In the genomic region with DNA sequence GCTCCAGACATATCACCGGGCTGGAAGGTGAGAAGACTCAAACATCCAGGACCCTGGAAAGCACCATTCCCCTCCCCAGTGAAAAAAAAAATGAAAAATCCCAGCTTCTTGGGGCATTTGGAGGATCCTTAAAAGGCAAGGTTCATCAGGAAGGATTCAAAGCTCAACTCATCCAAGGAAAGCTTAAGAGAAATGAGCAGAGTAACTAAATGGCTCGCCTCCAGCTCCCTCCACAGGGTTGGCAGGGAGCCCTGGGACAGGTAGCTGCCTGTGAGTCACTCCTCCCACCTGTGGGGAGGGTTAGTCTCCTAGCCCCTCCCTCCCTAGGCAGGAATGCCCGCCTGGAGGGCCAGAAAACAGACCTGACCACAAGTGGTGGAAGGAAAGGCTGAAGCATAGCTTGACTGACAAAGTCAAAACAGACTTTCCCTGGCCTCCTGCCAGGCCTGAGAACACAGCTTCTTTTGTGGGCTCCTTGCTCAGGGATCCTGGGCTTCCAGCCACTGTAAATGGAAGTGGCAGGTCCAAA, we compare ENCODE assay signal across 8 cellular contexts. TPM values are rescaled to one million over a fixed set of nuclear protein-coding genes. Genes with fewer than 3 reads are reported as not detected.
A peak's percentile ranks its signal among the peaks of the same experiment; 100 is the strongest.
DNase-seq lines count a peak whose midpoint lies in the region; ATAC-seq lines count a peak whose summit lies in the region.

No MANE protein-coding gene starts in this region.

- H3K27me3 ChIP-seq in iPS-18a (ENCODE audit: control insufficient read depth, insufficient read depth, low read length) = no peaks in the 10 kb centered on the region

- H3K36me3 ChIP-seq in iPS-18a (ENCODE audit: control insufficient read depth, low read depth, low read length) = no peaks in the 10 kb centered on the region

- H3K9me3 Mint-ChIP-seq in activated naive CD4-positive, alpha-beta T cell treated with anti-CD3 and anti-CD28 coated beads, Interleukin-2, amount 50 U/mL, for 72 hours = no peaks in the 10 kb centered on the region

- peak overlapping the region; percentile 63 to 65 for H3K27ac Mint-ChIP-seq in activated naive CD4-positive, alpha-beta T cell treated with anti-CD3 and anti-CD28 coated beads, Interleukin-2, amount 50 U/mL, for 72 hours

- H3K36me3 Mint-ChIP-seq in activated naive CD4-positive, alpha-beta T cell treated with anti-CD3 and anti-CD28 coated beads, Interleukin-2, amount 50 U/mL, for 72 hours = no peaks in the 10 kb centered on the region

- H3K9me3 ChIP-seq in iPS-18a (ENCODE audit: control insufficient read depth, low read depth, low read length) = no peaks in the 10 kb centered on the region

- ATAC-seq in activated naive CD4-positive, alpha-beta T cell treated with anti-CD3 and anti-CD28 coated beads, Interleukin-2, amount 50 U/mL, for 72 hours = peak; percentile 71 to 75

- peaks cover 16% of the 10 kb centered on the region for H3K4me1 ChIP-seq in iPS-18a (ENCODE audit: control insufficient read depth, low read depth, low read length)

- peak overlapping the region; percentile 0 for H3K4me3 ChIP-seq in iPS-18a (ENCODE audit: low read length)

- H3K27ac ChIP-seq in iPS-18a (ENCODE audit: low read length) = no peak overlapping the region

- no peak overlapping the region for H3K9ac ChIP-seq in iPS-18a (ENCODE audit: low read length)

- peak; percentile 18 for DNase-seq in NK-92 treated with Interleukin-12 subunit alpha and Interleukin-12 subunit beta, amount 100 ng/mL, for 24 hours (lab: John Stamatoyannopoulos, UW)
- DNase-seq in NK-92 (lab: John Stamatoyannopoulos, UW; ENCODE audit: unreplicated experiment) (no peak), NCI-H774 (lab: John Stamatoyannopoulos, UW) (peak; percentile 54), SK-N-DZ (ENCODE audit: low spot score) (no peak)
- peak; percentile 52 to 69 for DNase-seq in activated naive CD4-positive, alpha-beta T cell treated with anti-CD3 and anti-CD28 coated beads, Interleukin-2, amount 50 U/mL, for 72 hours (ENCODE audit: low spot score in 2 of 2)
- DNase-seq in stimulated activated CD4-positive, alpha-beta T cell treated with anti-CD3 and anti-CD28 coated beads, Interleukin-15, amount 100 ng/mL, for 48 hours (ENCODE audit: low read depth in 2 of 2) = peak; percentile 59 to 60
- no peak for DNase-seq in effector CD4-positive, alpha-beta T cell

RNA-seq across cellular contexts. Expression of gene LAMB3, which starts 0.7 kb away (rescaled TPM):
- 10 to 100 TPM in 1 of 2 donors, 1 to 10 TPM in 1; 1.6 to 11.7 TPM for total RNA-seq in activated naive CD4-positive, alpha-beta T cell treated with anti-CD3 and anti-CD28 coated beads, Interleukin-2, amount 50 U/mL, for 72 hours
- 0.03 and 0.29 TPM in 2 replicates for polyA plus RNA-seq in SK-N-DZ (2014; cell fraction: cytosol; rRNA removed)
- polyA plus RNA-seq in SK-N-DZ (2014; cell fraction: nucleus; rRNA removed) = 0.04 TPM in 1 of 2 replicates, not detected in the other

RNA-seq across cellular contexts. Expression of gene G0S2, which starts 22.3 kb away (rescaled TPM):
- total RNA-seq in activated naive CD4-positive, alpha-beta T cell treated with anti-CD3 and anti-CD28 coated beads, Interleukin-2, amount 50 U/mL, for 72 hours = 10 to 100 TPM in 1 of 2 donors, 1 to 10 TPM in 1; 1.4 to 40.7 TPM
- 0.75 TPM in 1 of 2 replicates, not detected in the other for polyA plus RNA-seq in SK-N-DZ (2014; cell fraction: cytosol; rRNA removed)
- not detected in 2 replicates for polyA plus RNA-seq in SK-N-DZ (2014; cell fraction: nucleus; rRNA removed)

RNA-seq across cellular contexts. Expression of gene HSD11B1, which starts 51.7 kb away (rescaled TPM):
- 1 to 10 TPM in 1 of 2 donors, under 1 TPM in 1; 0.75 to 5.2 TPM for total RNA-seq in activated naive CD4-positive, alpha-beta T cell treated with anti-CD3 and anti-CD28 coated beads, Interleukin-2, amount 50 U/mL, for 72 hours
- not detected in 2 replicates for polyA plus RNA-seq in SK-N-DZ (2014; cell fraction: cytosol; rRNA removed)
- not detected in 2 replicates for polyA plus RNA-seq in SK-N-DZ (2014; cell fraction: nucleus; rRNA removed)

Comparison
In these comparisons a context has a peak if more than half of its experiments do, and no peak if none do; other contexts are left out.
1. DNase-seq: peak in NK-92 treated with Interleukin-12 subunit alpha and Interleukin-12 subunit beta, amount 100 ng/mL, for 24 hours (single experiment), NCI-H774 (single experiment), activated naive CD4-positive, alpha-beta T cell treated with anti-CD3 and anti-CD28 coated beads, Interleukin-2, amount 50 U/mL, for 72 hours (2 of 2) and stimulated activated CD4-positive, alpha-beta T cell treated with anti-CD3 and anti-CD28 coated beads, Interleukin-15, amount 100 ng/mL, for 48 hours (2 of 2); none in NK-92 (single experiment), effector CD4-positive, alpha-beta T cell (single experiment) and SK-N-DZ (single experiment).